14 cellular contexts compared by ENCODE assay signal in genomic region chr1:98044071-98044697, GRCh38.
DNase-seq lines count a peak whose midpoint lies in the region; ATAC-seq, FAIRE-seq and TF ChIP-seq lines count a peak whose summit lies in the region.
"Had no signal": no experiment of that assay in that cellular context is flagged by ENCODE, and none has a peak within 500 bp of the region (broad histone marks: within the 10 kb centered on the region; RNA-seq: fewer than 3 reads in every experiment).

No MANE protein-coding gene starts in this region.

- H3K27ac ChIP-seq in endothelial cell of umbilical vein (ENCODE audit: insufficient read depth, low read depth, low read length) (no peak overlapping the region), heart left ventricle (no peak overlapping the region)
- H3K27ac ChIP-seq: right lobe of liver, SJSA1 had no signal

- POLR2A ChIA-PET in activated CD4-positive, alpha-beta T cell treated with anti-CD3 and anti-CD28 coated beads, Interleukin-2, amount 10 ng/mL, durations not matched to agents 7 days and 5 days (lab: Charles Lee), result no interaction called here
- POLR2A ChIA-PET in endothelial cell of umbilical vein (lab: Charles Lee), result interaction anchor here (0.6 to 1.3 kb wide), 2 partner anchors 123 to 1629 kb away, joined by 3 to 5 read pairs; no protein-coding TSS in a partner anchor

- TF ChIP-seq CTCF in endothelial cell of umbilical vein (IDR thresholded peaks at IDR 0.05; ENCODE audit: extremely low read depth in 1 of 2, insufficient read depth in 1 of 2, low read depth in 1 of 2, low read length in 2 of 2) (no peak), retinal pigment epithelial cell (conservative IDR thresholded peaks at IDR 0.05; ENCODE audit: low read depth, low read length) (no peak), heart left ventricle (IDR thresholded peaks at IDR 0.05) (no peak)

- no peaks in the 10 kb centered on the region for H3K9me1 ChIP-seq in endothelial cell of umbilical vein (replicated peaks; ENCODE audit: control insufficient read depth, extremely low read depth, insufficient read depth, low read length)

- peak overlapping the region; percentile 95 for H2AFZ ChIP-seq in endothelial cell of umbilical vein (ENCODE audit: low read depth, low read length)

- no peak for DNase-seq in activated CD4-positive, alpha-beta T cell treated with anti-CD3 and anti-CD28 coated beads, Interleukin-2, amount 10 ng/mL, durations not matched to agents 7 days and 5 days
- DNase-seq in activated CD4-positive, alpha-beta T cell treated with anti-CD3 and anti-CD28 coated beads, Interleukin-2, amount 50 U/mL, for 48 hours, result no peak
- DNase-seq in T1000 (lab: John Stamatoyannopoulos, UW) (peak; percentile 2), endothelial cell of umbilical vein (ENCODE audit: low read depth, low spot score) (peak; percentile 42), retinal pigment epithelial cell (ENCODE audit: low read depth) (no peak), heart left ventricle (no peak), NCI-H345 (lab: John Stamatoyannopoulos, UW) (no peak), SW 1271 (lab: John Stamatoyannopoulos, UW) (no peak)
- DNase-seq: activated CD4-positive, alpha-beta T cell treated with anti-CD3 and anti-CD28 coated beads for 4 hours; AML-193; central memory CD4-positive, alpha-beta T cell; NCI-H226 had no signal

- no peak for ATAC-seq in heart left ventricle

- H3K9ac ChIP-seq in endothelial cell of umbilical vein (replicated peaks; ENCODE audit: extremely low read depth, insufficient read depth, low read length), result no peak overlapping the region

- TF ChIP-seq POLR2A in endothelial cell of umbilical vein (IDR thresholded peaks at IDR 0.05; ENCODE audit: low read depth, low read length) (no peak), heart left ventricle (IDR thresholded peaks at IDR 0.05) (no peak)

- H3K4me1 Mint-ChIP-seq in activated CD4-positive, alpha-beta T cell treated with anti-CD3 and anti-CD28 coated beads, Interleukin-2, amount 10 ng/mL, durations not matched to agents 7 days and 5 days, result peaks cover 30% of the 10 kb centered on the region

- no peaks in the 10 kb centered on the region for H3K27me3 ChIP-seq in endothelial cell of umbilical vein (ENCODE audit: control insufficient read depth in 2 of 2, insufficient read depth in 2 of 2, low read length in 2 of 2)
- H3K27me3 ChIP-seq in heart left ventricle, result peaks cover 20 to 83% (median 47%) of the 10 kb centered on the region in 9 donors
- H3K27me3 ChIP-seq: SJSA1 had no signal

- FAIRE-seq in endothelial cell of umbilical vein (lab: Jason Lieb, UNC), result no peak

- no peaks in the 10 kb centered on the region for H3K9me3 Mint-ChIP-seq in activated CD4-positive, alpha-beta T cell treated with anti-CD3 and anti-CD28 coated beads, Interleukin-2, amount 10 ng/mL, durations not matched to agents 7 days and 5 days

- intact Hi-C loops in endothelial cell of umbilical vein (cut with micrococcal nuclease) (loop anchor here (2.0 to 10.0 kb wide), 4 partner anchors 137 to 769 kb away; no protein-coding TSS in a partner anchor), heart left ventricle (cut with DNase I) (loop anchor here in 1 of 10 donors (10.0 kb wide), 1 partner anchor 379 kb away; no protein-coding TSS in a partner anchor)

- CTCF ChIA-PET in activated CD4-positive, alpha-beta T cell treated with anti-CD3 and anti-CD28 coated beads, Interleukin-2, amount 10 ng/mL, durations not matched to agents 7 days and 5 days (lab: Charles Lee), result interaction anchor here (0.8 kb wide), 1 partner anchor 424 kb away, joined by 3 read pairs; no protein-coding TSS in a partner anchor
- CTCF ChIA-PET in endothelial cell of umbilical vein (lab: Charles Lee), result interaction anchor here (0.7 to 3.2 kb wide), 13 partner anchors 10 to 906 kb away, joined by 3 to 22 read pairs (median 4); partner anchors contain the start of gene DPYD

- peak overlapping the region; percentile 91 for H3K4me2 ChIP-seq in endothelial cell of umbilical vein (ENCODE audit: insufficient read depth, low read length)

- no TSS peak for BruUV-seq in endothelial cell of umbilical vein (replicated peaks; lab: Mats Ljungman, UMichigan)

- H3K27me3 Mint-ChIP-seq in activated CD4-positive, alpha-beta T cell treated with anti-CD3 and anti-CD28 coated beads, Interleukin-2, amount 10 ng/mL, durations not matched to agents 7 days and 5 days, result peaks cover 62% of the 10 kb centered on the region

- no peak overlapping the region for H3K27ac Mint-ChIP-seq in activated CD4-positive, alpha-beta T cell treated with anti-CD3 and anti-CD28 coated beads, Interleukin-2, amount 10 ng/mL, durations not matched to agents 7 days and 5 days

- WGBS in heart left ventricle, 4 donors, result 19 to 32% (median 21%) methylated on average over 12 of the region's 12 CpGs

- no peaks in the 10 kb centered on the region for H4K20me1 ChIP-seq in endothelial cell of umbilical vein (replicated peaks; ENCODE audit: control insufficient read depth, extremely low read depth, insufficient read depth, low read length)

- H3K4me1 ChIP-seq in endothelial cell of umbilical vein (ENCODE audit: control insufficient read depth, extremely low read depth, insufficient read depth, low read length) (peaks cover 22% of the 10 kb centered on the region), heart left ventricle (peaks cover 0 to 27% (median 11%) of the 10 kb centered on the region in 12 donors)

- H3K9me3 ChIP-seq in endothelial cell of umbilical vein (replicated peaks; ENCODE audit: control insufficient read depth, insufficient read depth, low read length) (no peaks in the 10 kb centered on the region), heart left ventricle (no peaks in the 10 kb centered on the region)
- H3K9me3 ChIP-seq: right lobe of liver, SJSA1 had no signal

- dilution Hi-C loops in endothelial cell of umbilical vein (cut with MboI; ENCODE audit: extremely low pct_ligation_motif_present, low sequenced_read_pairs), result no loop called here

- no peaks in the 10 kb centered on the region for H3K36me3 ChIP-seq in endothelial cell of umbilical vein (ENCODE audit: control insufficient read depth in 2 of 2, extremely low read depth in 1 of 2, insufficient read depth in 2 of 2, low read length in 2 of 2)
- H3K36me3 ChIP-seq in heart left ventricle, result no peaks in the 10 kb centered on the region
- H3K36me3 ChIP-seq: right lobe of liver had no signal

- peaks cover 30% of the 10 kb centered on the region for H3K79me2 ChIP-seq in endothelial cell of umbilical vein (ENCODE audit: control insufficient read depth, insufficient read depth, low read length)

- peaks cover 1% of the 10 kb centered on the region for H3K36me3 Mint-ChIP-seq in activated CD4-positive, alpha-beta T cell treated with anti-CD3 and anti-CD28 coated beads, Interleukin-2, amount 10 ng/mL, durations not matched to agents 7 days and 5 days (ENCODE audit: low read depth)

- peak overlapping the region; percentile 42 for H3K4me3 Mint-ChIP-seq in activated CD4-positive, alpha-beta T cell treated with anti-CD3 and anti-CD28 coated beads, Interleukin-2, amount 10 ng/mL, durations not matched to agents 7 days and 5 days

- H3K4me3 ChIP-seq in endothelial cell of umbilical vein (replicated peaks in 1 of 3; ENCODE audit: insufficient read depth in 1 of 3, low read depth in 1 of 3, low read length in 3 of 3) (peak overlapping the region in 2 of 3 experiments; percentile 34 to 55), retinal pigment epithelial cell (ENCODE audit: low read length) (peak overlapping the region; percentile 83), heart left ventricle (no peak overlapping the region)

TF ChIP-seq in endothelial cell of umbilical vein, 7 proteins besides CTCF, POLR2A, EP300 and RAD21:
- TF ChIP-seq POLR2AphosphoS5 (IDR thresholded peaks at IDR 0.05; ENCODE audit: insufficient read depth, low read depth, low read length), result no peak
- TF ChIP-seq GATA2 (IDR thresholded peaks at IDR 0.05; ENCODE audit: insufficient read depth, insufficient read length, low read depth, low read length), result no peak
- TF ChIP-seq, protein P1, sequence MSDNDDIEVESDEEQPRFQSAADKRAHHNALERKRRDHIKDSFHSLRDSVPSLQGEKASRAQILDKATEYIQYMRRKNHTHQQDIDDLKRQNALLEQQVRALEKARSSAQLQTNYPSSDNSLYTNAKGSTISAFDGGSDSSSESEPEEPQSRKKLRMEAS (IDR thresholded peaks at IDR 0.05; ENCODE audit: insufficient read depth, insufficient read length), result no peak
- TF ChIP-seq MYC (IDR thresholded peaks at IDR 0.05; ENCODE audit: low read depth, low read length), result no peak
- no peak for TF ChIP-seq JUN (IDR thresholded peaks at IDR 0.05; ENCODE audit: borderline replicate concordance, insufficient read depth, insufficient read length, low read depth)
- no peak for TF ChIP-seq EZH2 (IDR thresholded peaks at IDR 0.05; ENCODE audit: borderline replicate concordance, low read depth, low read length, severe bottlenecking)
- TF ChIP-seq FOS (IDR thresholded peaks at IDR 0.05; ENCODE audit: borderline replicate concordance, insufficient read depth, low read length), result no peak

Comparison
In these comparisons a context has a peak if more than half of its experiments do, and no peak if none do; other contexts are left out.
1. DNase-seq: peak in T1000 (single experiment) and endothelial cell of umbilical vein (single experiment); none in activated CD4-positive, alpha-beta T cell treated with anti-CD3 and anti-CD28 coated beads, Interleukin-2, amount 10 ng/mL, durations not matched to agents 7 days and 5 days (single experiment), activated CD4-positive, alpha-beta T cell treated with anti-CD3 and anti-CD28 coated beads, Interleukin-2, amount 50 U/mL, for 48 hours (0 of 2), retinal pigment epithelial cell (single experiment), heart left ventricle (0 of 5), NCI-H345 (single experiment) and SW 1271 (0 of 2).
2. H3K4me3 ChIP-seq: peak in endothelial cell of umbilical vein (2 of 3) and retinal pigment epithelial cell (single experiment); none in heart left ventricle (0 of 12).